9 cellular contexts compared by ENCODE assay signal in genomic region chrX:130994671-130995070, GRCh38.
DNase-seq lines count a peak whose midpoint lies in the region; ATAC-seq and TF ChIP-seq lines count a peak whose summit lies in the region.
"Had no signal": no experiment of that assay in that cellular context is flagged by ENCODE, and none has a peak within 500 bp of the region (broad histone marks: within the 10 kb centered on the region; RNA-seq: fewer than 3 reads in every experiment).

No MANE protein-coding gene starts in this region.

- DNase-seq in AG09319 (ENCODE audit: extremely low read depth, low read depth) (no peak), PC-9 (peak in 1 of 2 experiments; percentile 8), fibroblast of villous mesenchyme (ENCODE audit: low read depth) (peak; percentile 17), upper lobe of right lung (no peak), NCI-H2029 (lab: John Stamatoyannopoulos, UW) (no peak), NCI-H187 treated with DMSO at 0.1 percent for 48 hours (lab: John Stamatoyannopoulos, UW) (no peak)

- ATAC-seq in upper lobe of right lung (no peak), HG03442 (IDR thresholded peaks at IDR 0.05; ENCODE audit: unreplicated experiment) (no peak)

- peaks cover 17% of the 10 kb centered on the region for H3K27me3 ChIP-seq in PC-9 (ENCODE audit: insufficient read depth, low read depth)
- H3K27me3 ChIP-seq in upper lobe of right lung: no peaks in the 10 kb centered on the region

- no peaks in the 10 kb centered on the region for H3K36me3 ChIP-seq in PC-9 (ENCODE audit: low read depth)
- H3K36me3 ChIP-seq in upper lobe of right lung: no peaks in the 10 kb centered on the region

- H3K4me1 ChIP-seq in PC-9 (replicated peaks; ENCODE audit: insufficient read depth) (no peaks in the 10 kb centered on the region), upper lobe of right lung (no peaks in the 10 kb centered on the region)

- POLR2A ChIA-PET in PC-9 (lab: Charles Lee; ENCODE audit: unreplicated experiment): no interaction called here

- CTCF ChIA-PET in PC-9 (lab: Charles Lee): interaction anchor here (0.7 kb wide), 1 partner anchor 81 kb away, joined by 5 read pairs; no protein-coding TSS in a partner anchor

- TF ChIP-seq CTCF in AG09319 (IDR thresholded peaks at IDR 0.05; ENCODE audit: low read depth, low read length): peak; percentile 39
- TF ChIP-seq CTCF in GM12875 (IDR thresholded peaks at IDR 0.05; ENCODE audit: borderline replicate concordance, insufficient read depth, low read depth, low read length): peak; percentile 46; the same call in 1 of the 2 replicates
- peak; percentile 77 for TF ChIP-seq CTCF in PC-9 (conservative IDR thresholded peaks at IDR 0.05)
- peak; percentile 60 for TF ChIP-seq CTCF in fibroblast of villous mesenchyme (IDR thresholded peaks at IDR 0.05; ENCODE audit: insufficient read depth, low read depth, low read length)
- peak; percentile 34 for TF ChIP-seq CTCF in upper lobe of right lung (IDR thresholded peaks at IDR 0.05)

- no peaks in the 10 kb centered on the region for H3F3A ChIP-seq in PC-9 (ENCODE audit: insufficient read depth, low read depth)

- H3K27ac ChIP-seq in PC-9 (no peak overlapping the region), upper lobe of right lung (no peak overlapping the region)
- H3K27ac ChIP-seq: HL-60 had no signal

- no peaks in the 10 kb centered on the region for H3K9me2 ChIP-seq in PC-9 (ENCODE audit: insufficient read depth)

- H2AFZ ChIP-seq in PC-9: no peak overlapping the region

- H3K79me2 ChIP-seq in PC-9 (ENCODE audit: low read depth): no peaks in the 10 kb centered on the region

- BruUV-seq in PC-9 (replicated peaks; lab: Mats Ljungman, UMichigan): no TSS peak

- H3K9me3 ChIP-seq in PC-9 (ENCODE audit: insufficient read depth, low read depth) (no peaks in the 10 kb centered on the region), upper lobe of right lung (no peaks in the 10 kb centered on the region)

- H3K4me3 ChIP-seq in GM12875 (ENCODE audit: low read depth, low read length): no peak overlapping the region
- no peak overlapping the region for H3K4me3 ChIP-seq in PC-9
- H3K4me3 ChIP-seq in fibroblast of villous mesenchyme (ENCODE audit: low read depth, low read length): no peak overlapping the region
- no peak overlapping the region for H3K4me3 ChIP-seq in upper lobe of right lung

- H3K4me2 ChIP-seq in PC-9: no peak overlapping the region

- intact Hi-C loops in PC-9 (cut with micrococcal nuclease; ENCODE audit: unreplicated experiment) (loop anchor here (5.0 kb wide), 2 partner anchors 638 to 683 kb away; no protein-coding TSS in a partner anchor), upper lobe of right lung (cut with DNase I) (no loop called here)

- H4K20me1 ChIP-seq in PC-9 (ENCODE audit: insufficient read depth): no peaks in the 10 kb centered on the region
